Comparison of ENCODE assay signal across 34 cellular contexts in genomic region chr5:102933300-102933699, GRCh38.
"Had no signal": no experiment of that assay in that cellular context is flagged by ENCODE, and none has a peak within 500 bp of the region (broad histone marks: within the 10 kb centered on the region; RNA-seq: fewer than 3 reads in every experiment).

No MANE protein-coding gene starts in this region.

- H3K36me3 ChIP-seq: breast epithelium, colonic mucosa, WERI-Rb-1 had no signal

- FAIRE-seq: frontal cortex had no signal

- H3K4me1 Mint-ChIP-seq: activated CD8-positive, alpha-beta memory T cell treated with anti-CD3 and anti-CD28 coated beads, Interleukin-2, amount 10 ng/mL, durations not matched to agents 7 days and 5 days; activated naive CD4-positive, alpha-beta T cell treated with anti-CD3 and anti-CD28 coated beads, Interleukin-2, amount 10 ng/mL, durations not matched to agents 7 days and 5 days; endodermal cell had no signal

- H3K27ac ChIP-seq: breast epithelium, cardiac muscle cell, colonic mucosa, WERI-Rb-1 had no signal

- H3K9me3 Mint-ChIP-seq: activated CD4-positive, alpha-beta memory T cell treated with anti-CD3 and anti-CD28 coated beads for 36 hours; activated CD4-positive, alpha-beta T cell treated with anti-CD3 and anti-CD28 coated beads, Interleukin-2, amount 10 ng/mL, durations not matched to agents 24 days and 14 days; activated naive CD4-positive, alpha-beta T cell treated with anti-CD3 and anti-CD28 coated beads, Interleukin-2, amount 10 ng/mL, durations not matched to agents 7 days and 5 days; activated T-helper 1 cell treated with anti-CD3 and anti-CD28 coated beads, Interleukin-12 subunit alpha, Interleukin-12 subunit beta, Interleukin-2, Interleukin-4 antibody, amounts not matched to agents 30 ng/mL and 10 ng/mL and 1 ng/mL, durations not matched to agents 14 hours and 24 hours and 36 hours; activated T-helper 2 cell treated with anti-CD3 and anti-CD28 coated beads, Interferon-gamma antibody, Interleukin-2, Interleukin-4, amounts not matched to agents 10 μg/mL and 5 μg/mL and 100 μg/mL, durations not matched to agents 14 hours and 24 hours and 36 hours; brain; endodermal cell; T-helper 2 cell treated with Interferon-gamma antibody and Interleukin-4, amounts not matched to agents 5 μg/mL and 100 μg/mL, for 36 hours had no signal

- H3K9me3 ChIP-seq: breast epithelium, colonic mucosa had no signal

- H3K27me3 ChIP-seq: breast epithelium, cardiac muscle cell, colonic mucosa had no signal

- H3K27ac Mint-ChIP-seq: activated CD4-positive, alpha-beta memory T cell treated with anti-CD3 and anti-CD28 coated beads for 36 hours; activated CD4-positive, alpha-beta T cell treated with anti-CD3 and anti-CD28 coated beads for 36 hours; activated CD4-positive, alpha-beta T cell treated with anti-CD3 and anti-CD28 coated beads, Interleukin-2, amount 10 ng/mL, durations not matched to agents 24 days and 14 days; activated CD8-positive, alpha-beta memory T cell treated with anti-CD3 and anti-CD28 coated beads, Interleukin-2, amount 10 ng/mL, durations not matched to agents 7 days and 5 days; activated CD8-positive, alpha-beta T cell treated with anti-CD3 and anti-CD28 coated beads, Interleukin-2, amount 10 ng/mL, durations not matched to agents 7 days and 5 days; activated naive CD4-positive, alpha-beta T cell treated with anti-CD3 and anti-CD28 coated beads, Interleukin-2, amount 10 ng/mL, durations not matched to agents 7 days and 5 days; activated naive CD8-positive, alpha-beta T cell; activated T-helper 1 cell treated with anti-CD3 and anti-CD28 coated beads, Interleukin-12 subunit alpha, Interleukin-12 subunit beta, Interleukin-2, Interleukin-4 antibody, amounts not matched to agents 30 ng/mL and 10 ng/mL and 1 ng/mL, durations not matched to agents 14 hours and 24 hours and 36 hours; activated T-helper 2 cell treated with anti-CD3 and anti-CD28 coated beads, Interferon-gamma antibody, Interleukin-2, Interleukin-4, amounts not matched to agents 10 μg/mL and 5 μg/mL and 100 μg/mL, durations not matched to agents 14 hours and 24 hours and 36 hours; endodermal cell; T-helper 17 cell; T-helper 2 cell treated with Interferon-gamma antibody and Interleukin-4, amounts not matched to agents 5 μg/mL and 100 μg/mL, for 36 hours had no signal

- H3K4me3 Mint-ChIP-seq: activated CD4-positive, alpha-beta memory T cell treated with anti-CD3 and anti-CD28 coated beads for 36 hours; activated CD4-positive, alpha-beta T cell treated with anti-CD3 and anti-CD28 coated beads for 36 hours; activated CD4-positive, alpha-beta T cell treated with anti-CD3 and anti-CD28 coated beads, Interleukin-2, amount 10 ng/mL, durations not matched to agents 24 days and 14 days; activated CD8-positive, alpha-beta memory T cell treated with anti-CD3 and anti-CD28 coated beads, Interleukin-2, amount 10 ng/mL, durations not matched to agents 7 days and 5 days; activated CD8-positive, alpha-beta T cell treated with anti-CD3 and anti-CD28 coated beads, Interleukin-2, amount 10 ng/mL, durations not matched to agents 7 days and 5 days; activated naive CD4-positive, alpha-beta T cell treated with anti-CD3 and anti-CD28 coated beads, Interleukin-2, amount 10 ng/mL, durations not matched to agents 7 days and 5 days; activated naive CD8-positive, alpha-beta T cell; activated T-helper 1 cell treated with anti-CD3 and anti-CD28 coated beads, Interleukin-12 subunit alpha, Interleukin-12 subunit beta, Interleukin-2, Interleukin-4 antibody, amounts not matched to agents 30 ng/mL and 10 ng/mL and 1 ng/mL, durations not matched to agents 14 hours and 24 hours and 36 hours; brain; endodermal cell; T-helper 17 cell; T-helper 2 cell treated with Interferon-gamma antibody and Interleukin-4, amounts not matched to agents 5 μg/mL and 100 μg/mL, for 36 hours had no signal

- H3K4me1 ChIP-seq: breast epithelium, colonic mucosa had no signal

- DNase-seq: activated CD4-positive, alpha-beta memory T cell treated with anti-CD3 and anti-CD28 coated beads for 36 hours; activated CD4-positive, alpha-beta T cell treated with anti-CD3 and anti-CD28 coated beads for 36 hours; activated CD4-positive, alpha-beta T cell treated with anti-CD3 and anti-CD28 coated beads, Interleukin-2, amount 10 ng/mL, durations not matched to agents 24 days and 14 days; activated CD4-positive, CD25-positive, alpha-beta regulatory T cell; activated CD4-positive, CD25-positive, alpha-beta regulatory T cell treated with anti-CD3 and anti-CD28 coated beads, Interleukin-2, amount 50 U/mL, for 72 hours; activated CD8-positive, alpha-beta memory T cell treated with anti-CD3 and anti-CD28 coated beads, Interleukin-2, amount 10 ng/mL, durations not matched to agents 7 days and 5 days; activated CD8-positive, alpha-beta memory T cell treated with anti-CD3 and anti-CD28 coated beads, Interleukin-2, amount 50 U/mL, for 4 hours; activated CD8-positive, alpha-beta T cell treated with anti-CD3 and anti-CD28 coated beads, Interleukin-2, amount 10 ng/mL, durations not matched to agents 7 days and 5 days; activated gamma-delta T cell; activated naive CD4-positive, alpha-beta T cell; activated naive CD4-positive, alpha-beta T cell treated with anti-CD3 and anti-CD28 coated beads, Interleukin-2, amount 10 ng/mL, durations not matched to agents 7 days and 5 days; activated T-cell treated with anti-CD3 and anti-CD28 coated beads, Interleukin-2, amount 50 U/mL, for 1 hour; activated T-cell treated with anti-CD3 and anti-CD28 coated beads, Interleukin-2, amount 50 U/mL, for 48 hours; amygdala; aorta; central memory CD4-positive, alpha-beta T cell; cerebellar nuclear complex; colonic mucosa; effector CD8-positive, alpha-beta T cell; endodermal cell; foreskin fibroblast; T-helper 1 cell; T-helper 17 cell; T1000; WERI-Rb-1 had no signal

- H3K27me3 Mint-ChIP-seq: activated CD4-positive, alpha-beta memory T cell treated with anti-CD3 and anti-CD28 coated beads for 36 hours; activated CD4-positive, alpha-beta T cell treated with anti-CD3 and anti-CD28 coated beads for 36 hours; activated CD4-positive, alpha-beta T cell treated with anti-CD3 and anti-CD28 coated beads, Interleukin-2, amount 10 ng/mL, durations not matched to agents 24 days and 14 days; activated CD8-positive, alpha-beta memory T cell treated with anti-CD3 and anti-CD28 coated beads, Interleukin-2, amount 10 ng/mL, durations not matched to agents 7 days and 5 days; activated naive CD4-positive, alpha-beta T cell treated with anti-CD3 and anti-CD28 coated beads, Interleukin-2, amount 10 ng/mL, durations not matched to agents 7 days and 5 days; activated naive CD8-positive, alpha-beta T cell; brain; T-helper 17 cell had no signal

- H3K36me3 Mint-ChIP-seq: activated naive CD4-positive, alpha-beta T cell treated with anti-CD3 and anti-CD28 coated beads, Interleukin-2, amount 10 ng/mL, durations not matched to agents 7 days and 5 days had no signal

- H3K4me3 ChIP-seq: breast epithelium, cardiac muscle cell, colonic mucosa had no signal

- ATAC-seq: activated CD4-positive, alpha-beta T cell treated with anti-CD3 and anti-CD28 coated beads for 36 hours; activated CD8-positive, alpha-beta memory T cell treated with anti-CD3 and anti-CD28 coated beads, Interleukin-2, amount 10 ng/mL, durations not matched to agents 7 days and 5 days; activated CD8-positive, alpha-beta T cell treated with anti-CD3 and anti-CD28 coated beads, Interleukin-2, amount 10 ng/mL, durations not matched to agents 7 days and 5 days; esophagus mucosa; T-helper 17 cell had no signal
